ENCODE assay signal across 10 cellular contexts in the genomic region with DNA sequence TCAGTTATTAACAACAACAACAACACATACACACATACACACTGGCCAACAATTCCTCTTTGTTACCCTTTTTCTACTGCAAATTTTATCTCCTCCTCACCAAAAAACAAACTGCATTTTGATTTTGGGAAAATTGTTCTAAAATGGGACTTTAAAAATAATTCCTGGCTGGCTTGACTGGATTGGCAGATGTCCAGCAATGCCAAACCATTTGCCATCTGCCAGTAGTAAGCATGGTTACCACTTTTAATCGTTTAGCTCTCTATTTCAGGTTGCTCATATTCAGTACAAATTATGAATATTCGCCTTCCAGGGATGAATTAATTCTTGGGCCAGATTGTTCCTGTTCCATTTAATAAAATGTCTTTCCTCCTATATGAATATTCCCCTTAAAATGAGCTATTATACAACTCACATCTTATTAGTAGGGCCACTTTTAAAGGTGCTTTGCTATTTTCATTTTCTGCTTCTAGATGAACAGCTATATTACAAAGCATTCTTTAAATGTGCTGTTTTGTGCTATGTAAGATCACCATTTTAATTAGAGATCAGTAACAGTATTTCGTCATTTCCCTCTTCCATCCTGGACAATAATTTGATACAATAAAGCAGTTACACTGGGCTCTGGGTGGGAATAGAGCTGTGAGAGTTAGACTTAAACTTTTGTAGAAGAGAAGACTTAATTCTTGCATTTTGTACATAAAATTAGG. TPM values are rescaled to one million over a fixed set of nuclear protein-coding genes. Genes with fewer than 3 reads are reported as not detected.
A peak's percentile ranks its signal among the peaks of the same experiment; 100 is the strongest.
DNase-seq lines count a peak whose midpoint lies in the region.
"Had no signal": no experiment of that assay in that cellular context is flagged by ENCODE, and none has a peak within 500 bp of the region (broad histone marks: within the 10 kb centered on the region; RNA-seq: fewer than 3 reads in every experiment).

No MANE protein-coding gene starts in this region.

- DNase-seq in G401 (ENCODE audit: low spot score) (peak; percentile 84), NCI-H69 (lab: John Stamatoyannopoulos, UW) (peak; percentile 60), globus pallidus (ENCODE audit: low spot score) (no peak), NCI-H1417 (lab: John Stamatoyannopoulos, UW) (no peak), Ammon's horn (ENCODE audit: low spot score) (no peak), MV-4-11 (lab: John Stamatoyannopoulos, UW) (no peak)
- DNase-seq: effector CD4-positive, alpha-beta T cell; T-helper 9 cell had no signal

- peaks cover 8 to 15% of the 10 kb centered on the region in 2 donors for H3K4me1 ChIP-seq in duodenal mucosa (ENCODE audit: control insufficient read depth in 1 of 2, insufficient read depth in 2 of 2, low read length in 2 of 2)
- peaks cover 17% of the 10 kb centered on the region for H3K4me1 ChIP-seq in rectal smooth muscle tissue (ENCODE audit: control insufficient read depth, insufficient read depth, low read length)

- in situ Hi-C loops in G401 (cut with HindIII; ENCODE audit: low sequenced_read_pairs): no loop called here

- H3K27me3 ChIP-seq in duodenal mucosa (ENCODE audit: control insufficient read depth in 1 of 2, insufficient read depth in 2 of 2, low read length in 2 of 2) (no peaks in the 10 kb centered on the region), rectal smooth muscle tissue (ENCODE audit: control insufficient read depth, insufficient read depth, low read length) (no peaks in the 10 kb centered on the region)

- peak overlapping the region; percentile 52 for H3K27ac ChIP-seq in duodenal mucosa (ENCODE audit: low read depth, low read length)
- peak overlapping the region; percentile 55 for H3K27ac ChIP-seq in rectal smooth muscle tissue (ENCODE audit: low read depth, low read length)

- H3K9me3 ChIP-seq in duodenal mucosa (ENCODE audit: control insufficient read depth in 1 of 2, low read length in 2 of 2): no peaks in the 10 kb centered on the region

- peak overlapping the region; percentile 44 to 63 for H3K9ac ChIP-seq in duodenal mucosa (ENCODE audit: low read depth in 1 of 2, low read length in 2 of 2)
- no peak overlapping the region for H3K9ac ChIP-seq in rectal smooth muscle tissue (ENCODE audit: low read length)

- H3K36me3 ChIP-seq in duodenal mucosa (ENCODE audit: control insufficient read depth in 1 of 2, insufficient read depth in 2 of 2, low read length in 2 of 2): no peaks in the 10 kb centered on the region
- H3K36me3 ChIP-seq in rectal smooth muscle tissue (ENCODE audit: control insufficient read depth, insufficient read depth, low read length): no peaks in the 10 kb centered on the region

- H3K4me3 ChIP-seq in duodenal mucosa (ENCODE audit: low read depth in 1 of 2, low read length in 2 of 2) (peak overlapping the region; percentile 63 to 69), rectal smooth muscle tissue (ENCODE audit: low read length) (peak overlapping the region; percentile 35)

RNA-seq across cellular contexts. Expression of gene SMNDC1, which starts 35.6 kb away (rescaled TPM):
- total RNA-seq in G401 (2014; rRNA removed; shearing (Covaris generic)): 11.1 and 13.5 TPM in 2 replicates

Comparison
In these comparisons a context has a peak if more than half of its experiments do, and no peak if none do; other contexts are left out.
1. DNase-seq: peak in G401 (single experiment) and NCI-H69 (single experiment); none in globus pallidus (single experiment), NCI-H1417 (0 of 3), Ammon's horn (single experiment) and MV-4-11 (single experiment).